In the genomic region with DNA sequence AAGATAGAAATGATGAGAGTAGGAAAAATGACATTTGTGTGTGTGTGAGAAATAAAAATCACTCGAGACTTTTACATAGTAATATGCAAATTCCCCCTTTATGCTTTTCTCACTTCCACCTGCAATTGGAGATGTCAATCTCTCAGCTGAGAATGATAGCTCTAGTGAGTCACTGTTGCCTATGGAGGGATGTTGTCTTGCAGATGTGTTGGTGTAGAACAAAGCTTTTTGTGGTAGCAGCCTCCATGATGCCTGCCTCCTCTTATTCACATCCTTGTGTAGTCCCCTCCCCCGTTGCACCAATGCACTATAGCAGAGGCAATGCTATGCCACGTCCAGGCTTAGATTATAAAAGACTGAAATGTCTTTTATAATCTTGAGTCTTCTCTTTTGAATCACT, we compare ENCODE assay signal across 10 cellular contexts. TPM values are rescaled to one million over a fixed set of nuclear protein-coding genes. Genes with fewer than 3 reads are reported as not detected.
DNase-seq lines count a peak whose midpoint lies in the region; ATAC-seq and TF ChIP-seq lines count a peak whose summit lies in the region.
"Had no signal": no experiment of that assay in that cellular context is flagged by ENCODE, and none has a peak within 500 bp of the region (broad histone marks: within the 10 kb centered on the region; RNA-seq: fewer than 3 reads in every experiment).

No MANE protein-coding gene starts in this region.

- no peak overlapping the region for H3K4me3 ChIP-seq in gastroesophageal sphincter
- H3K4me3 ChIP-seq in tibial artery, result no peak overlapping the region
- no peak overlapping the region for H3K4me3 ChIP-seq in trophoblast cell (ENCODE audit: low read depth, low read length)
- H3K4me3 ChIP-seq: cardiac muscle cell, stomach had no signal

- DNase-seq in activated T-cell treated with anti-CD3 and anti-CD28 coated beads, Interleukin-2, amount 50 U/mL, for 48 hours, result peak; percentile 50 to 54
- DNase-seq in tibial artery (no peak), trophoblast cell (no peak)
- DNase-seq: stomach had no signal

- no peaks in the 10 kb centered on the region for H3K79me1 ChIP-seq in trophoblast cell (ENCODE audit: low read length)

- H3K4me2 ChIP-seq in trophoblast cell (ENCODE audit: low read length), result no peak overlapping the region

- no peak for TF ChIP-seq EP300 in gastroesophageal sphincter (IDR thresholded peaks at IDR 0.05)

- no peak overlapping the region for H4K12ac ChIP-seq in trophoblast cell (ENCODE audit: low read depth, low read length)

- peaks cover 8% of the 10 kb centered on the region for H3K27me3 Mint-ChIP-seq in stimulated activated memory B cell treated with anti-CD40 and anti-IgM and Interleukin-4, amounts not matched to agents 10 μg/mL and 1 μg/mL and 100 μg/mL, for 72 hours

- H3K4me1 ChIP-seq in gastroesophageal sphincter (no peaks in the 10 kb centered on the region), tibial artery (no peaks in the 10 kb centered on the region), trophoblast cell (ENCODE audit: control insufficient read depth in 1 of 2, insufficient read depth in 2 of 2, low read length in 2 of 2) (no peaks in the 10 kb centered on the region)
- H3K4me1 ChIP-seq: stomach had no signal

- no peak overlapping the region for H2BK120ac ChIP-seq in trophoblast cell (ENCODE audit: insufficient read depth, low read length, poor library complexity)

- H3K14ac ChIP-seq in trophoblast cell (ENCODE audit: low read length), result no peak overlapping the region

- H3K79me2 ChIP-seq in trophoblast cell (ENCODE audit: control insufficient read depth, insufficient read depth, low read length, poor library complexity), result no peaks in the 10 kb centered on the region

- no peak overlapping the region for H3K27ac Mint-ChIP-seq in stimulated activated memory B cell treated with anti-CD40 and anti-IgM and Interleukin-4, amounts not matched to agents 10 μg/mL and 1 μg/mL and 100 μg/mL, for 72 hours

- no peaks in the 10 kb centered on the region for H3K9me3 Mint-ChIP-seq in stimulated activated memory B cell treated with anti-CD40 and anti-IgM and Interleukin-4, amounts not matched to agents 10 μg/mL and 1 μg/mL and 100 μg/mL, for 72 hours

- TF ChIP-seq POLR2A in gastroesophageal sphincter (IDR thresholded peaks at IDR 0.05), result no peak

- H3K9me3 ChIP-seq in gastroesophageal sphincter, result no peaks in the 10 kb centered on the region
- no peaks in the 10 kb centered on the region for H3K9me3 ChIP-seq in tibial artery
- H3K9me3 ChIP-seq in trophoblast cell (ENCODE audit: insufficient read depth, low read depth, low read length), result no peaks in the 10 kb centered on the region
- H3K9me3 ChIP-seq: stomach had no signal

- H3K27ac ChIP-seq in gastroesophageal sphincter, result no peak overlapping the region
- H3K27ac ChIP-seq in tibial artery, result no peak overlapping the region
- H3K27ac ChIP-seq in trophoblast cell (ENCODE audit: low read depth, low read length), result no peak overlapping the region
- H3K27ac ChIP-seq: cardiac muscle cell, stomach had no signal

- no peak overlapping the region for H2AFZ ChIP-seq in trophoblast cell (ENCODE audit: insufficient read depth, low read length, poor library complexity)

- H3K9ac ChIP-seq in trophoblast cell (ENCODE audit: low read length), result no peak overlapping the region

- H3K4me3 Mint-ChIP-seq in stimulated activated memory B cell treated with anti-CD40 and anti-IgM and Interleukin-4, amounts not matched to agents 10 μg/mL and 1 μg/mL and 100 μg/mL, for 72 hours, result no peak overlapping the region

- no peak overlapping the region for H3K18ac ChIP-seq in trophoblast cell (ENCODE audit: low read length)

- no peak overlapping the region for H2AK5ac ChIP-seq in trophoblast cell (ENCODE audit: low read length)

- H3K36me3 ChIP-seq in gastroesophageal sphincter, result no peaks in the 10 kb centered on the region
- H3K36me3 ChIP-seq in tibial artery, result no peaks in the 10 kb centered on the region
- H3K36me3 ChIP-seq in trophoblast cell (ENCODE audit: control insufficient read depth in 1 of 2, insufficient read depth in 2 of 2, low read length in 2 of 2), result no peaks in the 10 kb centered on the region
- H3K36me3 ChIP-seq: cardiac muscle cell, stomach had no signal

- peak; percentile 46 for ATAC-seq in GM19463 (IDR thresholded peaks at IDR 0.05; ENCODE audit: unreplicated experiment)
- ATAC-seq in HG03103 (IDR thresholded peaks at IDR 0.05; ENCODE audit: low read depth, unreplicated experiment), result peak; percentile 63
- peak; percentile 67 for ATAC-seq in stimulated activated memory B cell treated with anti-CD40 and anti-IgM and Interleukin-4, amounts not matched to agents 10 μg/mL and 1 μg/mL and 100 μg/mL, for 72 hours
- ATAC-seq in gastroesophageal sphincter, result no peak

- no peak overlapping the region for H4K8ac ChIP-seq in trophoblast cell (ENCODE audit: low read depth, low read length)

- no peak overlapping the region for H2BK5ac ChIP-seq in trophoblast cell (ENCODE audit: low read depth, low read length, poor library complexity)

- peaks cover 27% of the 10 kb centered on the region for H3K4me1 Mint-ChIP-seq in stimulated activated memory B cell treated with anti-CD40 and anti-IgM and Interleukin-4, amounts not matched to agents 10 μg/mL and 1 μg/mL and 100 μg/mL, for 72 hours

- no peaks in the 10 kb centered on the region for H3K36me3 Mint-ChIP-seq in stimulated activated memory B cell treated with anti-CD40 and anti-IgM and Interleukin-4, amounts not matched to agents 10 μg/mL and 1 μg/mL and 100 μg/mL, for 72 hours

- no peak overlapping the region for H2BK12ac ChIP-seq in trophoblast cell (ENCODE audit: low read length)

- H3K23ac ChIP-seq in trophoblast cell (ENCODE audit: low read length), result no peak overlapping the region

- H3K4ac ChIP-seq in trophoblast cell (ENCODE audit: low read depth, low read length), result no peak overlapping the region

- WGBS in gastroesophageal sphincter (ENCODE audit: low coverage in 1 of 2), 2 donors, result 74 to 87% methylated on average over 3 of the region's 3 CpGs
- no CpG with 5 or more reads among the region's 3 CpGs for WGBS in trophoblast cell (ENCODE audit: extremely low coverage, insufficient coverage, insufficient read length)

- TF ChIP-seq CTCF in gastroesophageal sphincter (IDR thresholded peaks at IDR 0.05), result no peak
- TF ChIP-seq CTCF in tibial artery (IDR thresholded peaks at IDR 0.05), result no peak

- intact Hi-C loops in tibial artery (cut with DNase I; ENCODE audit: low total_unique reads), result no loop called here

- no peak overlapping the region for H4K91ac ChIP-seq in trophoblast cell (ENCODE audit: low read depth, low read length)

- H3K27me3 ChIP-seq in gastroesophageal sphincter, result peaks cover 17% of the 10 kb centered on the region
- peaks cover 0 to 3% of the 10 kb centered on the region in 2 donors for H3K27me3 ChIP-seq in tibial artery
- H3K27me3 ChIP-seq in trophoblast cell (ENCODE audit: insufficient read depth, low read length), result no peaks in the 10 kb centered on the region
- H3K27me3 ChIP-seq: cardiac muscle cell, stomach had no signal

RNA-seq across cellular contexts. Expression of a gene that starts 33.8 kb away (rescaled TPM):
- total RNA-seq in gastroesophageal sphincter, result not detected
- not detected in 2 replicates for polyA plus RNA-seq in trophoblast cell (2013)
- total RNA-seq: cardiac muscle cell, stomach had no signal
- polyA plus RNA-seq: cardiac muscle cell, liver, stomach had no signal

RNA-seq across cellular contexts. Expression of a gene that starts 58.2 kb away (rescaled TPM):
- 100 to 1,000 TPM in 2 of 4 donors, 10 to 100 TPM in 2; 70.5 to 108 (median 94.3) TPM for total RNA-seq in gastroesophageal sphincter
- 10.1 and 10.3 TPM in 2 replicates for polyA plus RNA-seq in trophoblast cell (2013)

Comparison
In these comparisons a context has a peak if more than half of its experiments do, and no peak if none do; other contexts are left out.
1. DNase-seq: peak in activated T-cell treated with anti-CD3 and anti-CD28 coated beads, Interleukin-2, amount 50 U/mL, for 48 hours (2 of 2); none in tibial artery (0 of 2) and trophoblast cell (0 of 2).